In genomic region chr15:97995881-97996603, GRCh38 we compare ENCODE assay signal across 9 cellular contexts. TPM values are rescaled to one million over a fixed set of nuclear protein-coding genes. Genes with fewer than 3 reads are reported as not detected.
DNase-seq lines count a peak whose midpoint lies in the region; ATAC-seq and TF ChIP-seq lines count a peak whose summit lies in the region.
"Had no signal": no experiment of that assay in that cellular context is flagged by ENCODE, and none has a peak within 500 bp of the region (broad histone marks: within the 10 kb centered on the region; RNA-seq: fewer than 3 reads in every experiment).

No MANE protein-coding gene starts in this region.

- no peaks in the 10 kb centered on the region for H3F3A ChIP-seq in Loucy (ENCODE audit: low read depth)

- POLR2A ChIA-PET in MCF 10A (lab: Yijun Ruan, JAX) = interaction anchor here (0.6 to 4.7 kb wide), 11 partner anchors 14 to 53 kb away, joined by 3 to 40 read pairs (median 4); partner anchors contain the start of gene ARRDC4

- ATAC-seq in GM18519 (IDR thresholded peaks at IDR 0.05; ENCODE audit: low FRiP score, unreplicated experiment) (no peak), HG02588 (IDR thresholded peaks at IDR 0.05; ENCODE audit: unreplicated experiment) (no peak)

- intact Hi-C loops in MCF 10A (cut with micrococcal nuclease) = loop anchor here (1.0 to 5.0 kb wide), 2 partner anchors 41 to 89 kb away; no protein-coding TSS in a partner anchor

- H3K9me3 Mint-ChIP-seq in MCF 10A (ENCODE audit: unreplicated experiment) (no peaks in the 10 kb centered on the region), osteocyte (ENCODE audit: unreplicated experiment) (no peaks in the 10 kb centered on the region)

- H3K9me3 ChIP-seq in Loucy (ENCODE audit: insufficient read depth, low read depth, low read length) = no peaks in the 10 kb centered on the region

- no peaks in the 10 kb centered on the region for H3K36me3 ChIP-seq in Loucy (ENCODE audit: insufficient read depth, low read length)
- H3K36me3 ChIP-seq: SJSA1 had no signal

- peaks cover 17% of the 10 kb centered on the region for H3K4me1 ChIP-seq in Loucy (ENCODE audit: insufficient read depth, low read length, poor library complexity, severe bottlenecking)

- peak overlapping the region; percentile 57 for H2AFZ ChIP-seq in Loucy (ENCODE audit: low read length)

- no TSS peak for BruUV-seq in MCF 10A (replicated peaks; lab: Mats Ljungman, UMichigan)

- peaks cover 16% of the 10 kb centered on the region for H3K4me1 Mint-ChIP-seq in MCF 10A (ENCODE audit: insufficient read depth, unreplicated experiment)
- H3K4me1 Mint-ChIP-seq in osteocyte (ENCODE audit: unreplicated experiment) = peaks cover 3% of the 10 kb centered on the region

- H3K27me3 Mint-ChIP-seq in MCF 10A (ENCODE audit: insufficient read depth, unreplicated experiment) = no peaks in the 10 kb centered on the region
- H3K27me3 Mint-ChIP-seq in osteocyte (ENCODE audit: unreplicated experiment) = no peaks in the 10 kb centered on the region

- TF ChIP-seq CTCF in Loucy (conservative IDR thresholded peaks at IDR 0.05; ENCODE audit: low read length) (peak; percentile 66), MCF 10A (IDR thresholded peaks at IDR 0.05; ENCODE audit: unreplicated experiment) (peak; percentile 33), osteocyte (IDR thresholded peaks at IDR 0.05) (peak; percentile 52)

- H3K9me2 ChIP-seq in Loucy (replicated peaks; ENCODE audit: low read depth, low read length) = no peaks in the 10 kb centered on the region

- H3K27me3 ChIP-seq in Loucy (ENCODE audit: insufficient read depth, low read length, poor library complexity, severe bottlenecking) = no peaks in the 10 kb centered on the region
- H3K27me3 ChIP-seq: SJSA1 had no signal

- H3K36me3 Mint-ChIP-seq in MCF 10A (ENCODE audit: insufficient read depth, unreplicated experiment) (no peaks in the 10 kb centered on the region), osteocyte (ENCODE audit: unreplicated experiment) (no peaks in the 10 kb centered on the region)

- DNase-seq in GDM1 (lab: John Stamatoyannopoulos, UW) (peak; percentile 18), MCF 10A (ENCODE audit: unreplicated experiment) (no peak), osteocyte (ENCODE audit: extremely low spot score, unreplicated experiment) (no peak), NCI-H1105 (lab: John Stamatoyannopoulos, UW) (no peak), NCI-H2196 treated with DMSO at 0.1 percent for 48 hours (lab: John Stamatoyannopoulos, UW; ENCODE audit: unreplicated experiment) (no peak)

- no peaks in the 10 kb centered on the region for H4K20me1 ChIP-seq in Loucy (ENCODE audit: insufficient read depth, low read length, poor library complexity, severe bottlenecking)

- H3K79me2 ChIP-seq in Loucy (ENCODE audit: insufficient read depth, low read length) = no peaks in the 10 kb centered on the region

- H3K9ac ChIP-seq in Loucy (ENCODE audit: low read depth, low read length, poor library complexity, severe bottlenecking) = no peak overlapping the region

- CTCF ChIA-PET in MCF 10A (lab: Yijun Ruan, JAX) = interaction anchor here (0.6 to 4.8 kb wide), 24 partner anchors 7 to 1600 kb away, joined by 3 to 40 read pairs (median 5); no protein-coding TSS in a partner anchor

- H3K4me3 Mint-ChIP-seq in MCF 10A (ENCODE audit: unreplicated experiment) (peak overlapping the region; percentile 52), osteocyte (ENCODE audit: unreplicated experiment) (no peak overlapping the region)

- no peak overlapping the region for H3K4me3 ChIP-seq in Loucy (ENCODE audit: low read length, poor library complexity, severe bottlenecking)
- H3K4me3 ChIP-seq: SJSA1 had no signal

- peak overlapping the region; percentile 87 for H3K27ac Mint-ChIP-seq in MCF 10A (ENCODE audit: low read depth, unreplicated experiment)
- H3K27ac Mint-ChIP-seq in osteocyte (ENCODE audit: unreplicated experiment) = no peak overlapping the region

- no peak overlapping the region for H3K4me2 ChIP-seq in Loucy (ENCODE audit: low read depth, low read length, poor library complexity, severe bottlenecking)

RNA-seq across cellular contexts. Expression of gene ARRDC4, which starts 35.5 kb away (rescaled TPM):
- total RNA-seq in MCF 10A (2022) (36.0 and 39.8 TPM in 2 replicates), osteocyte (14.9 and 15.3 TPM in 2 replicates)
